In genomic region chr13:101919541-101920306, GRCh38 we compare ENCODE assay signal across 11 cellular contexts.
DNase-seq lines count a peak whose midpoint lies in the region; ATAC-seq, FAIRE-seq and TF ChIP-seq lines count a peak whose summit lies in the region.
"Had no signal": no experiment of that assay in that cellular context is flagged by ENCODE, and none has a peak within 500 bp of the region (broad histone marks: within the 10 kb centered on the region; RNA-seq: fewer than 3 reads in every experiment).

No MANE protein-coding gene starts in this region.

- POLR2A ChIA-PET in A549 (lab: Yijun Ruan, JAX) = no interaction called here

- no peak for DNase-seq in A549 (ENCODE audit: low read depth in 1 of 2, low spot score in 1 of 2)
- peak; percentile 3 to 13 for DNase-seq in Kasumi-1 (lab: John Stamatoyannopoulos, UW)
- peak; percentile 83 for DNase-seq in astrocyte of the hippocampus (ENCODE audit: low read depth, low spot score)
- DNase-seq in iPS-NIHi7 (ENCODE audit: extremely low spot score) = peak; percentile 65
- DNase-seq in Peyer's patch = no peak
- no peak for DNase-seq in activated CD8-positive, alpha-beta memory T cell treated with anti-CD3 and anti-CD28 coated beads, Interleukin-2, amount 10 ng/mL, durations not matched to agents 7 days and 5 days
- no peak for DNase-seq in stimulated activated CD4-positive, alpha-beta T cell treated with anti-CD3 and anti-CD28 coated beads, Interleukin-12 subunit alpha, Interleukin-12 subunit beta, amount 100 ng/mL, for 4 hours
- DNase-seq: HCEC 1CT had no signal

- TF ChIP-seq CTCF in A549 (IDR thresholded peaks at IDR 0.05) = no peak
- no peak for TF ChIP-seq CTCF in Peyer's patch (IDR thresholded peaks at IDR 0.05)

- TF ChIP-seq RAD21 in A549 (conservative IDR thresholded peaks at IDR 0.05 in 1 of 2, IDR thresholded peaks at IDR 0.05 in 1 of 2) = 0 out of 5 replicates have a peak, but pooled peaks of 1 of the 2 experiments have one; percentile 9

- FAIRE-seq in A549 (lab: Jason Lieb, UNC) = no peak

- no peak overlapping the region for H3K27ac Mint-ChIP-seq in activated CD8-positive, alpha-beta memory T cell treated with anti-CD3 and anti-CD28 coated beads, Interleukin-2, amount 10 ng/mL, durations not matched to agents 7 days and 5 days

- TF ChIP-seq POLR2A in A549 (IDR thresholded peaks at IDR 0.05; ENCODE audit: low read length) = no peak
- no peak for TF ChIP-seq POLR2A in Peyer's patch (IDR thresholded peaks at IDR 0.05)

- H3K36me3 Mint-ChIP-seq in activated CD8-positive, alpha-beta memory T cell treated with anti-CD3 and anti-CD28 coated beads, Interleukin-2, amount 10 ng/mL, durations not matched to agents 7 days and 5 days = no peaks in the 10 kb centered on the region

- H3K4me3 ChIP-seq in A549 (no peak overlapping the region), Peyer's patch (no peak overlapping the region)
- H3K4me3 ChIP-seq: vagina had no signal

- H3K4me1 ChIP-seq in A549 (peaks cover 7% of the 10 kb centered on the region; the same call in 1 of the 3 replicates), Peyer's patch (peaks cover 0 to 11% (median 0%) of the 10 kb centered on the region in 4 donors)

- 19% methylated on average over 27 of the region's 27 CpGs for WGBS in A549 (ENCODE audit: missing lambda C conversion rate)

- no peak overlapping the region for H3K4me3 Mint-ChIP-seq in activated CD8-positive, alpha-beta memory T cell treated with anti-CD3 and anti-CD28 coated beads, Interleukin-2, amount 10 ng/mL, durations not matched to agents 7 days and 5 days

- ATAC-seq in A549 = no peak
- ATAC-seq in GM21390 (IDR thresholded peaks at IDR 0.05; ENCODE audit: unreplicated experiment) = no peak
- no peak for ATAC-seq in activated CD8-positive, alpha-beta memory T cell treated with anti-CD3 and anti-CD28 coated beads, Interleukin-2, amount 10 ng/mL, durations not matched to agents 7 days and 5 days
- ATAC-seq: Panc1 had no signal

- H3K36me3 ChIP-seq in Peyer's patch = no peaks in the 10 kb centered on the region
- H3K36me3 ChIP-seq: vagina had no signal

- no peak overlapping the region for H3K27ac ChIP-seq in A549
- H3K27ac ChIP-seq in Peyer's patch = no peak overlapping the region
- H3K27ac ChIP-seq: vagina had no signal

- peak overlapping the region; percentile 37; the same call in 1 of the 3 replicates for H3K4me2 ChIP-seq in A549

- CTCF ChIA-PET in A549 (lab: Yijun Ruan, JAX) = no interaction called here
- CTCF ChIA-PET in activated CD8-positive, alpha-beta memory T cell treated with anti-CD3 and anti-CD28 coated beads, Interleukin-2, amount 10 ng/mL, durations not matched to agents 7 days and 5 days (lab: Charles Lee) = no interaction called here

- no peaks in the 10 kb centered on the region for H3K4me1 Mint-ChIP-seq in activated CD8-positive, alpha-beta memory T cell treated with anti-CD3 and anti-CD28 coated beads, Interleukin-2, amount 10 ng/mL, durations not matched to agents 7 days and 5 days

- TF ChIP-seq EP300 in A549 (IDR thresholded peaks at IDR 0.05) = no peak

- peaks cover 63% of the 10 kb centered on the region for H3K27me3 Mint-ChIP-seq in activated CD8-positive, alpha-beta memory T cell treated with anti-CD3 and anti-CD28 coated beads, Interleukin-2, amount 10 ng/mL, durations not matched to agents 7 days and 5 days

- H3K9me3 ChIP-seq in A549 = no peaks in the 10 kb centered on the region
- no peaks in the 10 kb centered on the region for H3K9me3 ChIP-seq in Peyer's patch
- H3K9me3 ChIP-seq: vagina had no signal

- H3K27me3 ChIP-seq in Peyer's patch = peaks cover 0 to 24% of the 10 kb centered on the region in 2 donors

- H3K9me3 Mint-ChIP-seq in activated CD8-positive, alpha-beta memory T cell treated with anti-CD3 and anti-CD28 coated beads, Interleukin-2, amount 10 ng/mL, durations not matched to agents 7 days and 5 days (ENCODE audit: low read depth) = no peaks in the 10 kb centered on the region

TF ChIP-seq in A549, 52 proteins besides CTCF, POLR2A, EP300 and RAD21:
- TF ChIP-seq REST (IDR thresholded peaks at IDR 0.05) (peak; percentile 81), POLR2AphosphoS2 (conservative IDR thresholded peaks at IDR 0.05; ENCODE audit: low read length) (no peak), EHMT2 (IDR thresholded peaks at IDR 0.05; ENCODE audit: low read depth) (0 out of 2 replicates have a peak, but pooled peaks have one; percentile 35), NR3C1 (IDR thresholded peaks at IDR 0.05) (no peak), CBX2 (IDR thresholded peaks at IDR 0.05; ENCODE audit: borderline replicate concordance, low read depth) (no peak), SREBF2 (IDR thresholded peaks at IDR 0.05) (no peak), JUNB (IDR thresholded peaks at IDR 0.05) (no peak), PBX3 (IDR thresholded peaks at IDR 0.05) (no peak), HOXB5 (CRISPR knock-in tag; IDR thresholded peaks at IDR 0.05) (no peak), PHF8 (IDR thresholded peaks at IDR 0.05; ENCODE audit: borderline replicate concordance, low read depth) (no peak), RARB (CRISPR knock-in tag; IDR thresholded peaks at IDR 0.05) (no peak), BCL3 (IDR thresholded peaks at IDR 0.05) (no peak), EHF (CRISPR knock-in tag; IDR thresholded peaks at IDR 0.05) (no peak), RFX5 (IDR thresholded peaks at IDR 0.05) (no peak), MYC (IDR thresholded peaks at IDR 0.05; ENCODE audit: borderline replicate concordance, low read length) (no peak), NPAS2 (CRISPR knock-in tag; IDR thresholded peaks at IDR 0.05; ENCODE audit: borderline replicate concordance) (no peak)

Comparison
In these comparisons a context has a peak if more than half of its experiments do, and no peak if none do; other contexts are left out.
1. DNase-seq: peak in Kasumi-1 (2 of 2), astrocyte of the hippocampus (single experiment) and iPS-NIHi7 (single experiment); none in A549 (0 of 2), Peyer's patch (0 of 3), activated CD8-positive, alpha-beta memory T cell treated with anti-CD3 and anti-CD28 coated beads, Interleukin-2, amount 10 ng/mL, durations not matched to agents 7 days and 5 days (single experiment) and stimulated activated CD4-positive, alpha-beta T cell treated with anti-CD3 and anti-CD28 coated beads, Interleukin-12 subunit alpha, Interleukin-12 subunit beta, amount 100 ng/mL, for 4 hours (single experiment).